Comparison of ENCODE assay signal across 8 cellular contexts in the genomic region with DNA sequence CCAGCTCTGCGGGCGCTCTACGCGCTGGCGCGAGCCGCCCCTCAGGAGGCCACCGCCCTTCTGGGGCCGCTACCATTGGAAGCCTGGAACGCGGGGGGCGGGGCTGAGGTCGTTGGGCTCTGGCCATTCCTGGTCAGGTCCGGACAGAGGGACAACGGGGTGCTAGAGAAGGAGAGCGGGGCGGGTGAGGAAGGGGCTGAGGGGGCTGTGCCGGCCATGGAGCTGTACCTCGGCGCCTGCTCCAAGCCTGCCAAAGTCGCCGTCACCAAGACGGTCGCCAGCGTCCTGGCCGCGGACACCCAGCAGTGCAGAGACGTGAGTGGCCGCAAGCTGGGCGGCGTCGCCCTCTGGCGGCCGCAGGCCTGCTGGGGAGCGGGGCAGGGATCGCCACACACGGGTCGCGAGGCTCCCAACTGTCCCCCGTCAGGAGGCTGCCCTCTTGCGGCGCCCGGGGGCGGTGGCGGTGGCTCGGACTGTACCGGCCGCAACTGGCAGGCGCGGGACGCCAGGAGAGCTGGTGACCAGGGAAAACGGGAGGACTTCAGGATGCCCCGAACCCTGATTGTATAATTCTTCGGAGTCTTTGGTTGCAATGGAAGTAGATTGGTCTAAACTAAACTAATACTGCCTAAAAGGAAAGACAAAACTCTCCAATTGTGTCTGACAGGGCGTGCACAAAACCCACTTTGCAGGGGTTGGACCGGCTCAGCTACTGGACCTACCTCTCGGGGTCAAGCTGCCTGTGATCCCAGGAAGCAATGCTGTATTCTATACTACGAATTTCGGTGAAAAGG. TPM values are rescaled to one million over a fixed set of nuclear protein-coding genes. Genes with fewer than 3 reads are reported as not detected.
A peak's percentile ranks its signal among the peaks of the same experiment; 100 is the strongest.
DNase-seq lines count a peak whose midpoint lies in the region; ATAC-seq and TF ChIP-seq lines count a peak whose summit lies in the region.

A gene with protein sequence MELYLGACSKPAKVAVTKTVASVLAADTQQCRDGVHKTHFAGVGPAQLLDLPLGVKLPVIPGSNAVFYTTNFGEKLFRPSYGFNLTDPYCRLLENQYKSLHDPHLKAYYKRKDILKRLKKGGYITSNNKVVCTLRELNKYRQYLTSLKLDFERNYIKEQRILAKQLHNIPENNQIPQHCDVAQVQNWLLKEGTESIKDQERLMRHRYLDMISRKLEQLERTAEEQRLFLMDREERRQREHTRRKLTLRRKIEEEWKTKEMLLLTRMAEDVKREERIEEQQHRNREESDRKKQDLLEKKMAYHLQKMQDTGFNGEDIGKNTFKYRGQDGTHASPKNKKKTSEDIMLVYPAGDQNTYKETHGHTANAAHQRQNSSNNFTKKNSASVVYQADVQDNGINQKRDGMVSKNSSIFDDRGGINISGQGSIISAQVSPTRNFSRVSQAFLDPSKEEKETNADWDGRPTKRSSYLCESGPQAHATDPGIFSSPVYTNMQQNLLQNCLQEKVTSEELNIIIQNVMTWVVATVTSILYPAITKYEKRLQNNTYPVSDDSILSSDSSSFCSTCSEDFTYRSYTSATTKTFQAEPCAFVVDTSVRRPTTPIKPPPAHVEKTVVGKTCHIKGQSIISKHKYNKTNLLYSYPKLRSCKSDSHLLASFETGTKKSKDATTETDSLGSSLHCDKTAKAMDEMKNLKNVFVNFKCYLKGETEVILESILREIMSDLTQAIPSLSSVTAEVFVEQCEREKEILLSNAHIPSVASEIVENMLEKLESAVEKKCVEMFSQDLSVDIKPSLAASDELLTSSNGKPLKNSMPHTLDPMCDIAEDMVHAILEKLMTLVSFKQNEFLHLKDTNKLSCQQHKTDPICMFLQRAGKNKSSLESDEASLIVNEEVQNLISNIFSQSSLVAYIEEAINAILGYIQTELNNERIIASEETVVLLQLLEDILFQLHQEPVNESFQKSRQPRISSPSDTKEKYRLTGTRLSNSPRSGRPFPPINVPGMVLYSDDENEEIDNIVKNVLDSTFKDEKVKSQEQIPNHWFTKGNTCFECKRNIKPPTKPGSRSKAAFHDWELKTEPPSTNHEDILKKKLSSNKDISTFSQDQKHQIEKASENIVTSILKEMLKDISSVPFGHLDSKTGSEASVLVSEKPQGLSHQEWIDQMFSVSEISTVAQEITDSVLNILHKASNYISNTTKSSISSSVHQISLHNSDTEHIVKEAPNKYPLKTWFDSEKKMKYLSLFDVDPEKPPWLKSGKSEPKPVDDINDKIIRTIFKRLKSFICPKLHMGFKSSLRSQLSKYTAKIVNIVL (N-terminal part only) (plus strand): TSS at position 126 of the 794 bp plus-strand sequence. CDS start 91 bp downstream, at position 217.

- H3K36me3 ChIP-seq in fibroblast of lung (ENCODE audit: control insufficient read depth, insufficient read depth, low read length), result no peaks in the 10 kb centered on the region
- H3K36me3 ChIP-seq in vagina, result no peaks in the 10 kb centered on the region

- intact Hi-C loops in natural killer cell (cut with micrococcal nuclease) (no loop called here), vagina (cut with DNase I) (no loop called here)

- H3K9me3 ChIP-seq in fibroblast of lung (ENCODE audit: control insufficient read depth, insufficient read depth, low read depth, low read length), result no peaks in the 10 kb centered on the region
- no peaks in the 10 kb centered on the region for H3K9me3 ChIP-seq in vagina

- peak; percentile 39 for DNase-seq in AG10803 (ENCODE audit: low read depth)
- DNase-seq in activated CD4-positive, alpha-beta memory T cell treated with anti-CD3 and anti-CD28 coated beads, Interleukin-2, amount 10 ng/mL, durations not matched to agents 7 days and 5 days, result peak; percentile 32
- peak; percentile 69 to 71 for DNase-seq in fibroblast of lung (ENCODE audit: low read depth in 2 of 2)
- peak; percentile 15 for DNase-seq in natural killer cell
- no peak for DNase-seq in vagina (ENCODE audit: extremely low spot score in 2 of 2)
- DNase-seq in Kasumi-1 (lab: John Stamatoyannopoulos, UW), result no peak

- no peak for TF ChIP-seq POLR2A in vagina (IDR thresholded peaks at IDR 0.05)

- peak; percentile 46 for TF ChIP-seq CTCF in AG10803 (conservative IDR thresholded peaks at IDR 0.05; ENCODE audit: low read length)
- peak; percentile 66 to 80 for TF ChIP-seq CTCF in fibroblast of lung (conservative IDR thresholded peaks at IDR 0.05 in 1 of 2, IDR thresholded peaks at IDR 0.05 in 1 of 2; ENCODE audit: low read depth in 1 of 2, low read length in 2 of 2)
- TF ChIP-seq CTCF in natural killer cell (IDR thresholded peaks at IDR 0.05), result no peak
- peak in 2 of 3 experiments; percentile 18 to 53 for TF ChIP-seq CTCF in vagina (IDR thresholded peaks at IDR 0.05)

- H2AFZ ChIP-seq in fibroblast of lung (ENCODE audit: low read length), result peak within 1 kb of the TSS; percentile 45

- CTCF ChIA-PET in activated CD4-positive, alpha-beta memory T cell treated with anti-CD3 and anti-CD28 coated beads, Interleukin-2, amount 10 ng/mL, durations not matched to agents 7 days and 5 days (lab: Charles Lee), result interaction anchor here (1.1 kb wide), 1 partner anchor 9 kb away, joined by 3 read pairs; no protein-coding TSS in a partner anchor

- peak within 1 kb of the TSS; percentile 54 for H3K4me2 ChIP-seq in fibroblast of lung (ENCODE audit: extremely low read depth, insufficient read depth, low read length)

- peak; percentile 96 for ATAC-seq in GM19043 (IDR thresholded peaks at IDR 0.05; ENCODE audit: low read depth, unreplicated experiment)
- ATAC-seq in HG03139 (IDR thresholded peaks at IDR 0.05; ENCODE audit: unreplicated experiment), result peak; percentile 97
- peak in 2 of 3 donors; percentile 70 to 85 for ATAC-seq in natural killer cell

- no peak within 1 kb of the TSS for H3K4me3 Mint-ChIP-seq in activated CD4-positive, alpha-beta memory T cell treated with anti-CD3 and anti-CD28 coated beads, Interleukin-2, amount 10 ng/mL, durations not matched to agents 7 days and 5 days
- H3K4me3 Mint-ChIP-seq in natural killer cell, result no peak within 1 kb of the TSS

- POLR2A ChIA-PET in activated CD4-positive, alpha-beta memory T cell treated with anti-CD3 and anti-CD28 coated beads, Interleukin-2, amount 10 ng/mL, durations not matched to agents 7 days and 5 days (lab: Charles Lee), result no interaction called here

- peaks cover 3% of the 10 kb centered on the region for H3K9me3 Mint-ChIP-seq in activated CD4-positive, alpha-beta memory T cell treated with anti-CD3 and anti-CD28 coated beads, Interleukin-2, amount 10 ng/mL, durations not matched to agents 7 days and 5 days
- H3K9me3 Mint-ChIP-seq in natural killer cell, result peaks cover 9 to 17% of the 10 kb centered on the region in 2 donors

- no peaks in the 10 kb centered on the region for H3K4me1 Mint-ChIP-seq in activated CD4-positive, alpha-beta memory T cell treated with anti-CD3 and anti-CD28 coated beads, Interleukin-2, amount 10 ng/mL, durations not matched to agents 7 days and 5 days
- H3K4me1 Mint-ChIP-seq in natural killer cell, result peaks cover 0 to 5% of the 10 kb centered on the region in 2 donors

- no peak within 1 kb of the TSS for H3K9ac ChIP-seq in fibroblast of lung (ENCODE audit: insufficient read depth, low read length)

- H3K27me3 ChIP-seq in fibroblast of lung (ENCODE audit: control insufficient read depth, insufficient read depth, low read length) (no peaks in the 10 kb centered on the region), vagina (no peaks in the 10 kb centered on the region)

- H3K79me2 ChIP-seq in fibroblast of lung (ENCODE audit: control insufficient read depth, insufficient read depth, low read length), result no peaks in the 10 kb centered on the region

- H3K27ac Mint-ChIP-seq in activated CD4-positive, alpha-beta memory T cell treated with anti-CD3 and anti-CD28 coated beads, Interleukin-2, amount 10 ng/mL, durations not matched to agents 7 days and 5 days, result no peak within 1 kb of the TSS
- H3K27ac Mint-ChIP-seq in natural killer cell, result no peak within 1 kb of the TSS

- no peaks in the 10 kb centered on the region for H3K36me3 Mint-ChIP-seq in activated CD4-positive, alpha-beta memory T cell treated with anti-CD3 and anti-CD28 coated beads, Interleukin-2, amount 10 ng/mL, durations not matched to agents 7 days and 5 days (ENCODE audit: low read depth)
- no peaks in the 10 kb centered on the region for H3K36me3 Mint-ChIP-seq in natural killer cell

- H3K4me1 ChIP-seq in fibroblast of lung (ENCODE audit: control insufficient read depth, extremely low read depth, insufficient read depth, low read length) (no peaks in the 10 kb centered on the region), vagina (no peaks in the 10 kb centered on the region)

- H3K27ac ChIP-seq in fibroblast of lung (ENCODE audit: insufficient read depth, low read length) (no peak within 1 kb of the TSS), vagina (no peak within 1 kb of the TSS)

- no peaks in the 10 kb centered on the region for H4K20me1 ChIP-seq in fibroblast of lung (ENCODE audit: control insufficient read depth, extremely low read depth, insufficient read depth, low read length)

- peak within 1 kb of the TSS; percentile 46 for H3K4me3 ChIP-seq in AG10803 (ENCODE audit: low read length)
- H3K4me3 ChIP-seq in fibroblast of lung (replicated peaks in 1 of 4; ENCODE audit: control extremely low read depth in 1 of 4, insufficient read depth in 1 of 4, low read depth in 3 of 4, low read length in 4 of 4), result peak within 1 kb of the TSS; percentile 15 to 54 (median 37)
- peak within 1 kb of the TSS; percentile 20 to 34 for H3K4me3 ChIP-seq in vagina

- peaks cover 3% of the 10 kb centered on the region for H3K27me3 Mint-ChIP-seq in activated CD4-positive, alpha-beta memory T cell treated with anti-CD3 and anti-CD28 coated beads, Interleukin-2, amount 10 ng/mL, durations not matched to agents 7 days and 5 days
- peaks cover 0 to 3% of the 10 kb centered on the region in 2 donors for H3K27me3 Mint-ChIP-seq in natural killer cell (ENCODE audit: low read depth in 2 of 2)

RNA-seq across cellular contexts. Expression of the gene that starts here (rescaled TPM):
- under 1 TPM in 1 of 2 experiments, not detected in 1; 0.15 TPM for total RNA-seq in activated CD4-positive, alpha-beta memory T cell treated with anti-CD3 and anti-CD28 coated beads, Interleukin-2, amount 10 ng/mL, durations not matched to agents 7 days and 5 days
- total RNA-seq in fibroblast of lung (0.26 and 1.7 TPM in 2 replicates), natural killer cell (1 to 10 TPM in 1 of 3 donors, under 1 TPM in 2; 0.79 to 1.5 (median 0.95) TPM), vagina (1.2 TPM)
- polyA plus RNA-seq in fibroblast of lung, result under 0.01 TPM in 2 replicates
- 0.02 TPM in 1 of 2 replicates, not detected in the other for polyA plus RNA-seq in fibroblast of lung (2012)
- not detected in 2 replicates for polyA minus RNA-seq in fibroblast of lung (ENCODE audit: low replicate concordance)

Comparison
In these comparisons a context has a peak if more than half of its experiments do, and no peak if none do; other contexts are left out.
1. Peak in DNase-seq in activated CD4-positive, alpha-beta memory T cell treated with anti-CD3 and anti-CD28 coated beads, Interleukin-2, amount 10 ng/mL, durations not matched to agents 7 days and 5 days; RNA of the gene not detected or under 1 TPM.
2. DNase-seq: peak in AG10803 (single experiment), fibroblast of lung (2 of 2) and natural killer cell (single experiment); none in vagina (0 of 2) and Kasumi-1 (0 of 2).
3. Peak in every context shown above with its lines, with median percentiles within 50 percentile points of each other: H3K4me3 ChIP-seq and ATAC-seq.